10 cellular contexts compared by ENCODE assay signal in genomic region chr7:36746347-36746746, GRCh38. TPM values are rescaled to one million over a fixed set of nuclear protein-coding genes. Genes with fewer than 3 reads are reported as not detected.
DNase-seq lines count a peak whose midpoint lies in the region; ATAC-seq and TF ChIP-seq lines count a peak whose summit lies in the region.
"Had no signal": no experiment of that assay in that cellular context is flagged by ENCODE, and none has a peak within 500 bp of the region (broad histone marks: within the 10 kb centered on the region; RNA-seq: fewer than 3 reads in every experiment).

No MANE protein-coding gene starts in this region.

- H3K36me3 ChIP-seq in left ventricle myocardium inferior (no peaks in the 10 kb centered on the region), upper lobe of right lung (no peaks in the 10 kb centered on the region), vagina (no peaks in the 10 kb centered on the region)

- H3K4me1 ChIP-seq in left ventricle myocardium inferior (no peaks in the 10 kb centered on the region), upper lobe of right lung (peaks cover 5% of the 10 kb centered on the region), vagina (no peaks in the 10 kb centered on the region)

- ATAC-seq in left cardiac atrium (peak; percentile 55 to 87), upper lobe of right lung (peak; percentile 70)

- peak; percentile 26 for DNase-seq in left cardiac atrium
- DNase-seq in left ventricle myocardium inferior = no peak
- DNase-seq in SIG-M5 treated with dmso at 0.1 percent for 504 hours (lab: John Stamatoyannopoulos, UW; ENCODE audit: unreplicated experiment) = peak; percentile 78
- DNase-seq in fibroblast of villous mesenchyme (ENCODE audit: low read depth) = peak; percentile 18
- no peak for DNase-seq in upper lobe of right lung
- DNase-seq in T1000 (lab: John Stamatoyannopoulos, UW) = no peak
- no peak for DNase-seq in vagina (ENCODE audit: extremely low spot score in 2 of 2)
- DNase-seq in AML-193 (lab: John Stamatoyannopoulos, UW) = no peak
- DNase-seq: nucleus accumbens had no signal

- H3K27ac ChIP-seq in left ventricle myocardium inferior (replicated peaks) (no peak overlapping the region), upper lobe of right lung (no peak overlapping the region), vagina (no peak overlapping the region)
- H3K27ac ChIP-seq: RWPE1 had no signal

- H3K9me3 ChIP-seq in left ventricle myocardium inferior (replicated peaks) = peaks cover 19% of the 10 kb centered on the region
- no peaks in the 10 kb centered on the region for H3K9me3 ChIP-seq in upper lobe of right lung
- H3K9me3 ChIP-seq in vagina = no peaks in the 10 kb centered on the region

- no peak overlapping the region for H3K4me3 ChIP-seq in left ventricle myocardium inferior
- H3K4me3 ChIP-seq in fibroblast of villous mesenchyme (ENCODE audit: low read depth, low read length) = no peak overlapping the region
- no peak overlapping the region for H3K4me3 ChIP-seq in upper lobe of right lung
- no peak overlapping the region for H3K4me3 ChIP-seq in vagina

- TF ChIP-seq POLR2A in vagina (IDR thresholded peaks at IDR 0.05) = no peak

- H3K27me3 ChIP-seq in left ventricle myocardium inferior (ENCODE audit: low read depth) (no peaks in the 10 kb centered on the region), upper lobe of right lung (no peaks in the 10 kb centered on the region), vagina (no peaks in the 10 kb centered on the region)

- TF ChIP-seq CTCF in left ventricle myocardium inferior (IDR thresholded peaks at IDR 0.05; ENCODE audit: borderline replicate concordance) (no peak), fibroblast of villous mesenchyme (IDR thresholded peaks at IDR 0.05; ENCODE audit: insufficient read depth, low read depth, low read length) (no peak), upper lobe of right lung (IDR thresholded peaks at IDR 0.05) (no peak), vagina (IDR thresholded peaks at IDR 0.05) (no peak)

- intact Hi-C loops in left cardiac atrium (cut with DNase I) = no loop called here
- intact Hi-C loops in left ventricle myocardium inferior (cut with micrococcal nuclease) = no loop called here
- intact Hi-C loops in upper lobe of right lung (cut with DNase I) = no loop called here
- intact Hi-C loops in vagina (cut with DNase I) = no loop called here

RNA-seq across cellular contexts. Expression of gene AOAH, which starts 22.1 kb away (rescaled TPM):
- 1 to 10 TPM; 2.7 to 4.8 TPM for total RNA-seq in left cardiac atrium
- total RNA-seq in left ventricle myocardium inferior = 1.9 TPM
- not detected in 2 replicates for total RNA-seq in fibroblast of villous mesenchyme
- total RNA-seq in upper lobe of right lung = 20.8 TPM
- 7.4 TPM for total RNA-seq in vagina

Comparison
In these comparisons a context has a peak if more than half of its experiments do, and no peak if none do; other contexts are left out.
1. DNase-seq: peak in left cardiac atrium (single experiment), SIG-M5 treated with dmso at 0.1 percent for 504 hours (single experiment) and fibroblast of villous mesenchyme (single experiment); none in left ventricle myocardium inferior (single experiment), upper lobe of right lung (single experiment), T1000 (single experiment), vagina (0 of 2) and AML-193 (0 of 2).